9 cellular contexts compared by ENCODE assay signal in genomic region chr1:206803221-206803730, GRCh38. TPM values are rescaled to one million over a fixed set of nuclear protein-coding genes. Genes with fewer than 3 reads are reported as not detected.
A peak's percentile ranks its signal among the peaks of the same experiment; 100 is the strongest.
DNase-seq lines count a peak whose midpoint lies in the region; ATAC-seq and TF ChIP-seq lines count a peak whose summit lies in the region.
"Had no signal": no experiment of that assay in that cellular context is flagged by ENCODE, and none has a peak within 500 bp of the region (broad histone marks: within the 10 kb centered on the region; RNA-seq: fewer than 3 reads in every experiment).

No MANE protein-coding gene starts in this region.

- POLR2A ChIA-PET in activated CD4-positive, alpha-beta T cell treated with anti-CD3 and anti-CD28 coated beads, Interleukin-2, amount 10 ng/mL, durations not matched to agents 7 days and 5 days (lab: Charles Lee): interaction anchor here (0.6 to 1.0 kb wide), 2 partner anchors 69 to 168 kb away, joined by 3 to 4 read pairs; partner anchors contain the start of gene DYRK3

- no peak overlapping the region for H4K8ac ChIP-seq in H9 (replicated peaks; ENCODE audit: insufficient read length, low read depth, low read length)

- no peaks in the 10 kb centered on the region for H3K79me2 ChIP-seq in H9 (ENCODE audit: insufficient read depth, low read length)

- peak; percentile 91 for DNase-seq in activated CD4-positive, alpha-beta T cell treated with anti-CD3 and anti-CD28 coated beads, Interleukin-2, amount 10 ng/mL, durations not matched to agents 7 days and 5 days
- DNase-seq in SK-N-DZ (ENCODE audit: low spot score) (no peak), SKM-1 treated with dmso at 0.1 percent for 144 hours (lab: John Stamatoyannopoulos, UW; ENCODE audit: unreplicated experiment) (no peak), endothelial cell (ENCODE audit: low spot score) (no peak), H9 (no peak)

- H3K4me3 Mint-ChIP-seq in activated CD4-positive, alpha-beta T cell treated with anti-CD3 and anti-CD28 coated beads, Interleukin-2, amount 10 ng/mL, durations not matched to agents 7 days and 5 days: peak overlapping the region; percentile 28
- H3K4me3 Mint-ChIP-seq in endothelial cell (ENCODE audit: unreplicated experiment) (no peak overlapping the region), H9 (no peak overlapping the region)

- no CpG with 5 or more reads among the region's 8 CpGs for WGBS in H9 (ENCODE audit: extremely low coverage, insufficient read length, low lambda C conversion rate)

- no peak overlapping the region for H3K23ac ChIP-seq in H9 (ENCODE audit: insufficient read length, low read depth, low read length)

- H3K9me3 ChIP-seq in mucosa of rectum (ENCODE audit: control insufficient read depth in 2 of 2, low read length in 2 of 2): no peaks in the 10 kb centered on the region
- H3K9me3 ChIP-seq in H9 (ENCODE audit: control insufficient read depth, low read depth, low read length): no peaks in the 10 kb centered on the region

- no peaks in the 10 kb centered on the region for H3K23me2 ChIP-seq in H9 (ENCODE audit: insufficient read length, low read depth, low read length, poor library complexity, severe bottlenecking)

- TF ChIP-seq CTCF in endothelial cell (IDR thresholded peaks at IDR 0.05; ENCODE audit: unreplicated experiment) (no peak), H9 (conservative IDR thresholded peaks at IDR 0.05) (no peak)

- H2AK5ac ChIP-seq in H9 (ENCODE audit: insufficient read length, low read length): no peak overlapping the region

- H3K4ac ChIP-seq in H9 (ENCODE audit: low read depth, low read length): no peak overlapping the region

- H3K4me1 Mint-ChIP-seq in activated CD4-positive, alpha-beta T cell treated with anti-CD3 and anti-CD28 coated beads, Interleukin-2, amount 10 ng/mL, durations not matched to agents 7 days and 5 days: peaks cover 74% of the 10 kb centered on the region
- peaks cover 13% of the 10 kb centered on the region for H3K4me1 Mint-ChIP-seq in endothelial cell (ENCODE audit: unreplicated experiment)
- H3K4me1 Mint-ChIP-seq in H9: peaks cover 0 to 4% of the 10 kb centered on the region in 2 experiments; a peak in 3 of 4 replicates

- no peak overlapping the region for H2BK120ac ChIP-seq in H9 (ENCODE audit: low read depth, low read length, poor library complexity, severe bottlenecking)

- H3K4me1 ChIP-seq in mucosa of rectum (ENCODE audit: control insufficient read depth in 2 of 2, insufficient read depth in 2 of 2, low read length in 2 of 2): no peaks in the 10 kb centered on the region
- no peaks in the 10 kb centered on the region for H3K4me1 ChIP-seq in H9 (ENCODE audit: insufficient read depth, low read length)

- peak; percentile 95 for ATAC-seq in GM18907 (IDR thresholded peaks at IDR 0.05; ENCODE audit: unreplicated experiment)
- ATAC-seq in HG03060 (IDR thresholded peaks at IDR 0.05; ENCODE audit: low read depth, unreplicated experiment): peak; percentile 95

- no peak overlapping the region for H3T11ph ChIP-seq in H9 (ENCODE audit: low read length)

- no peak overlapping the region for H3K4me3 ChIP-seq in mucosa of rectum (ENCODE audit: low read length in 2 of 2)

- H3K9ac ChIP-seq in mucosa of rectum (ENCODE audit: low read depth in 1 of 2, low read length in 2 of 2) (no peak overlapping the region), H9 (ENCODE audit: extremely low read depth, insufficient read length, low read length) (no peak overlapping the region)

- no peak overlapping the region for H2AFZ ChIP-seq in H9 (ENCODE audit: low read length)

- no peak overlapping the region for H2BK12ac ChIP-seq in H9 (ENCODE audit: insufficient read length, low read depth, low read length)

- H2BK15ac ChIP-seq in H9 (ENCODE audit: low read depth, low read length): no peak overlapping the region

- no peaks in the 10 kb centered on the region for H3K79me1 ChIP-seq in H9 (ENCODE audit: insufficient read depth, low read depth, low read length, poor library complexity, severe bottlenecking)

- H4K91ac ChIP-seq in H9 (ENCODE audit: insufficient read length, low read depth, low read length): no peak overlapping the region

- H3K27ac Mint-ChIP-seq in activated CD4-positive, alpha-beta T cell treated with anti-CD3 and anti-CD28 coated beads, Interleukin-2, amount 10 ng/mL, durations not matched to agents 7 days and 5 days: peak overlapping the region; percentile 89
- H3K27ac Mint-ChIP-seq in endothelial cell (ENCODE audit: unreplicated experiment) (no peak overlapping the region), H9 (no peak overlapping the region)

- no peak overlapping the region for H3K56ac ChIP-seq in H9 (ENCODE audit: insufficient read length, low read depth, low read length)

- no peak overlapping the region for H3K4me2 ChIP-seq in H9 (ENCODE audit: insufficient read depth, insufficient read length, low read length)

- H4K5ac ChIP-seq in H9 (ENCODE audit: insufficient read length, low read depth, low read length): no peak overlapping the region

- no peaks in the 10 kb centered on the region for H3K36me3 ChIP-seq in mucosa of rectum (ENCODE audit: control insufficient read depth in 2 of 2, insufficient read depth in 2 of 2, low read length in 2 of 2)

- H3K18ac ChIP-seq in H9 (ENCODE audit: insufficient read length, low read depth, low read length): no peak overlapping the region

- H3K27me3 ChIP-seq in mucosa of rectum (ENCODE audit: control insufficient read depth in 2 of 2, insufficient read depth in 2 of 2, low read length in 2 of 2) (peaks cover 0 to 4% of the 10 kb centered on the region in 2 donors), H9 (ENCODE audit: insufficient read depth, low read length) (no peaks in the 10 kb centered on the region)

- CTCF ChIA-PET in activated CD4-positive, alpha-beta T cell treated with anti-CD3 and anti-CD28 coated beads, Interleukin-2, amount 10 ng/mL, durations not matched to agents 7 days and 5 days (lab: Charles Lee): interaction anchor here (0.7 to 11.9 kb wide), 12 partner anchors 10 to 123 kb away, joined by 3 to 102 read pairs (median 6); partner anchors contain the start of gene IL10

- H2BK5ac ChIP-seq in H9 (ENCODE audit: insufficient read length, low read length): no peak overlapping the region

- no peaks in the 10 kb centered on the region for H4K20me1 ChIP-seq in H9 (ENCODE audit: control insufficient read depth, insufficient read depth, insufficient read length)

- H3K36me3 Mint-ChIP-seq in activated CD4-positive, alpha-beta T cell treated with anti-CD3 and anti-CD28 coated beads, Interleukin-2, amount 10 ng/mL, durations not matched to agents 7 days and 5 days (ENCODE audit: low read depth): no peaks in the 10 kb centered on the region
- no peaks in the 10 kb centered on the region for H3K36me3 Mint-ChIP-seq in endothelial cell (ENCODE audit: low read depth, unreplicated experiment)
- H3K36me3 Mint-ChIP-seq in H9 (ENCODE audit: insufficient read depth in 1 of 3, low read depth in 3 of 3): no peaks in the 10 kb centered on the region

- H3K9me3 Mint-ChIP-seq in activated CD4-positive, alpha-beta T cell treated with anti-CD3 and anti-CD28 coated beads, Interleukin-2, amount 10 ng/mL, durations not matched to agents 7 days and 5 days: no peaks in the 10 kb centered on the region
- H3K9me3 Mint-ChIP-seq in endothelial cell (ENCODE audit: unreplicated experiment) (no peaks in the 10 kb centered on the region), H9 (no peaks in the 10 kb centered on the region)

- H3K27me3 Mint-ChIP-seq in activated CD4-positive, alpha-beta T cell treated with anti-CD3 and anti-CD28 coated beads, Interleukin-2, amount 10 ng/mL, durations not matched to agents 7 days and 5 days: peaks cover 32% of the 10 kb centered on the region
- H3K27me3 Mint-ChIP-seq in endothelial cell (ENCODE audit: unreplicated experiment): peaks cover 12% of the 10 kb centered on the region
- peaks cover 14% of the 10 kb centered on the region for H3K27me3 Mint-ChIP-seq in H9 (ENCODE audit: low read depth)

- H3K27ac ChIP-seq in mucosa of rectum (ENCODE audit: low read depth in 2 of 2, low read length in 2 of 2): peak overlapping the region; percentile 21 to 59
- H3K27ac ChIP-seq in H9 (ENCODE audit: insufficient read length, low read depth, low read length): no peak overlapping the region
- H3K27ac ChIP-seq: epithelial cell of prostate had no signal

- no peak overlapping the region for H3K14ac ChIP-seq in H9 (ENCODE audit: insufficient read depth, low read length)

- no peak overlapping the region for H2BK20ac ChIP-seq in H9 (ENCODE audit: low read depth, low read length, poor library complexity, severe bottlenecking)

RNA-seq across cellular contexts. Expression of gene IL10, which starts 31.0 kb away (rescaled TPM):
- under 1 TPM; 0.12 to 0.15 TPM for total RNA-seq in activated CD4-positive, alpha-beta T cell treated with anti-CD3 and anti-CD28 coated beads, Interleukin-2, amount 10 ng/mL, durations not matched to agents 7 days and 5 days
- not detected in 2 replicates for polyA plus RNA-seq in SK-N-DZ (2014; cell fraction: cytosol; rRNA removed)
- not detected in 2 replicates for polyA plus RNA-seq in SK-N-DZ (2014; cell fraction: nucleus; rRNA removed)
- total RNA-seq in endothelial cell (ENCODE audit: unreplicated experiment) (not detected), H9 (2021) (not detected in 2 replicates)

RNA-seq across cellular contexts. Expression of gene IL19, which starts 32.7 kb away (rescaled TPM):
- not detected for total RNA-seq in activated CD4-positive, alpha-beta T cell treated with anti-CD3 and anti-CD28 coated beads, Interleukin-2, amount 10 ng/mL, durations not matched to agents 7 days and 5 days
- polyA plus RNA-seq in SK-N-DZ (2014; cell fraction: cytosol; rRNA removed): not detected in 2 replicates
- polyA plus RNA-seq in SK-N-DZ (2014; cell fraction: nucleus; rRNA removed): not detected in 2 replicates
- total RNA-seq in endothelial cell (ENCODE audit: unreplicated experiment): not detected
- not detected in 2 replicates for total RNA-seq in H9 (2021)
